Comparison of ENCODE assay signal across 9 cellular contexts in genomic region chr1:26277261-26277661, GRCh38. TPM values are rescaled to one million over a fixed set of nuclear protein-coding genes. Genes with fewer than 3 reads are reported as not detected.
DNase-seq lines count a peak whose midpoint lies in the region; ATAC-seq and TF ChIP-seq lines count a peak whose summit lies in the region.
"Had no signal": no experiment of that assay in that cellular context is flagged by ENCODE, and none has a peak within 500 bp of the region (broad histone marks: within the 10 kb centered on the region; RNA-seq: fewer than 3 reads in every experiment).

No MANE protein-coding gene starts in this region.

- H3K36me3 Mint-ChIP-seq in activated T-helper 1 cell treated with anti-CD3 and anti-CD28 coated beads, Interleukin-12 subunit alpha, Interleukin-12 subunit beta, Interleukin-2, Interleukin-4 antibody, amounts not matched to agents 30 ng/mL and 10 ng/mL and 1 ng/mL, durations not matched to agents 14 hours and 24 hours and 36 hours (ENCODE audit: low read depth): peaks cover 41% of the 10 kb centered on the region
- peaks cover 30 to 62% of the 10 kb centered on the region in 2 donors for H3K36me3 Mint-ChIP-seq in stimulated activated naive B cell treated with anti-CD40 and anti-IgM and Interleukin-4, amounts not matched to agents 10 μg/mL and 1 μg/mL and 100 μg/mL, for 72 hours

- no peak overlapping the region for H3K4me3 ChIP-seq in HL-60 (replicated peaks; ENCODE audit: insufficient read depth, low read length)

- no peak for TF ChIP-seq CTCF in HL-60 (IDR thresholded peaks at IDR 0.05; ENCODE audit: insufficient read depth, low read length)

- peak overlapping the region; percentile 97 for H3K27ac Mint-ChIP-seq in activated T-helper 1 cell treated with anti-CD3 and anti-CD28 coated beads, Interleukin-12 subunit alpha, Interleukin-12 subunit beta, Interleukin-2, Interleukin-4 antibody, amounts not matched to agents 30 ng/mL and 10 ng/mL and 1 ng/mL, durations not matched to agents 14 hours and 24 hours and 36 hours
- H3K27ac Mint-ChIP-seq in stimulated activated naive B cell treated with anti-CD40 and anti-IgM and Interleukin-4, amounts not matched to agents 10 μg/mL and 1 μg/mL and 100 μg/mL, for 72 hours: peak overlapping the region; percentile 86

- peak overlapping the region; percentile 43 for H3K4me3 Mint-ChIP-seq in activated T-helper 1 cell treated with anti-CD3 and anti-CD28 coated beads, Interleukin-12 subunit alpha, Interleukin-12 subunit beta, Interleukin-2, Interleukin-4 antibody, amounts not matched to agents 30 ng/mL and 10 ng/mL and 1 ng/mL, durations not matched to agents 14 hours and 24 hours and 36 hours
- H3K4me3 Mint-ChIP-seq in stimulated activated naive B cell treated with anti-CD40 and anti-IgM and Interleukin-4, amounts not matched to agents 10 μg/mL and 1 μg/mL and 100 μg/mL, for 72 hours: no peak overlapping the region

- ATAC-seq in stimulated activated naive B cell treated with anti-CD40 and anti-IgM and Interleukin-4, amounts not matched to agents 10 μg/mL and 1 μg/mL and 100 μg/mL, for 72 hours (replicated peaks): no peak
- ATAC-seq in HG03378 (IDR thresholded peaks at IDR 0.05; ENCODE audit: unreplicated experiment) (no peak), SK-N-SH treated with all-trans-retinoic acid at 6 μM for 48 hours (no peak)

- DNase-seq in HL-60 (ENCODE audit: low read depth in 1 of 2, low spot score in 1 of 2) (no peak), Kasumi-1 (lab: John Stamatoyannopoulos, UW) (no peak)
- no peak for DNase-seq in activated T-helper 1 cell treated with anti-CD3 and anti-CD28 coated beads, Interleukin-12 subunit alpha, Interleukin-12 subunit beta, Interleukin-2, Interleukin-4 antibody, amounts not matched to agents 30 ng/mL and 10 ng/mL and 1 ng/mL, durations not matched to agents 14 hours and 24 hours and 36 hours (ENCODE audit: low spot score)
- no peak for DNase-seq in stimulated activated naive B cell treated with anti-CD40 and anti-IgM and Interleukin-4, amounts not matched to agents 10 μg/mL and 1 μg/mL and 100 μg/mL, for 72 hours
- DNase-seq: NCI-H1105 treated with DMSO at 0.1 percent for 48 hours had no signal

- no peaks in the 10 kb centered on the region for H3K9me3 Mint-ChIP-seq in activated T-helper 1 cell treated with anti-CD3 and anti-CD28 coated beads, Interleukin-12 subunit alpha, Interleukin-12 subunit beta, Interleukin-2, Interleukin-4 antibody, amounts not matched to agents 30 ng/mL and 10 ng/mL and 1 ng/mL, durations not matched to agents 14 hours and 24 hours and 36 hours
- no peaks in the 10 kb centered on the region for H3K9me3 Mint-ChIP-seq in stimulated activated naive B cell treated with anti-CD40 and anti-IgM and Interleukin-4, amounts not matched to agents 10 μg/mL and 1 μg/mL and 100 μg/mL, for 72 hours

- no peaks in the 10 kb centered on the region for H3K27me3 Mint-ChIP-seq in activated T-helper 1 cell treated with anti-CD3 and anti-CD28 coated beads, Interleukin-12 subunit alpha, Interleukin-12 subunit beta, Interleukin-2, Interleukin-4 antibody, amounts not matched to agents 30 ng/mL and 10 ng/mL and 1 ng/mL, durations not matched to agents 14 hours and 24 hours and 36 hours (ENCODE audit: insufficient read depth)
- no peaks in the 10 kb centered on the region for H3K27me3 Mint-ChIP-seq in stimulated activated naive B cell treated with anti-CD40 and anti-IgM and Interleukin-4, amounts not matched to agents 10 μg/mL and 1 μg/mL and 100 μg/mL, for 72 hours

- H3K4me1 Mint-ChIP-seq in activated T-helper 1 cell treated with anti-CD3 and anti-CD28 coated beads, Interleukin-12 subunit alpha, Interleukin-12 subunit beta, Interleukin-2, Interleukin-4 antibody, amounts not matched to agents 30 ng/mL and 10 ng/mL and 1 ng/mL, durations not matched to agents 14 hours and 24 hours and 36 hours (ENCODE audit: low read depth): peaks cover 67% of the 10 kb centered on the region
- H3K4me1 Mint-ChIP-seq in stimulated activated naive B cell treated with anti-CD40 and anti-IgM and Interleukin-4, amounts not matched to agents 10 μg/mL and 1 μg/mL and 100 μg/mL, for 72 hours: peaks cover 54 to 66% of the 10 kb centered on the region in 2 donors

- H3K27ac ChIP-seq in HL-60 (replicated peaks) (peak overlapping the region; percentile 88), layer of hippocampus (ENCODE audit: low read depth, low read length) (peak overlapping the region; percentile 95)

- no peaks in the 10 kb centered on the region for H3K27me3 ChIP-seq in HL-60 (ENCODE audit: insufficient read depth, poor library complexity, severe bottlenecking)
- H3K27me3 ChIP-seq in layer of hippocampus (ENCODE audit: control insufficient read depth, insufficient read depth, low read length): no peaks in the 10 kb centered on the region

- intact Hi-C loops in activated T-helper 1 cell treated with anti-CD3 and anti-CD28 coated beads, Interleukin-12 subunit alpha, Interleukin-12 subunit beta, Interleukin-2, Interleukin-4 antibody, amounts not matched to agents 30 ng/mL and 10 ng/mL and 1 ng/mL, durations not matched to agents 14 hours and 24 hours and 36 hours (cut with micrococcal nuclease): loop anchor here (2.0 kb wide), 2 partner anchors 84 to 166 kb away; partner anchors contain the start of gene PDIK1L

TF ChIP-seq in SK-N-SH treated with all-trans-retinoic acid at 6 μM for 48 hours, 23 proteins besides CTCF, POLR2A, EP300 and RAD21:
- TF ChIP-seq ZNF565 (CRISPR knock-in tag; conservative IDR thresholded peaks at IDR 0.05; ENCODE audit: low read depth) (no peak), TOX (CRISPR knock-in tag; IDR thresholded peaks at IDR 0.05; ENCODE audit: borderline replicate concordance) (no peak), ZFP3 (CRISPR knock-in tag; IDR thresholded peaks at IDR 0.05) (no peak), ISL1 (CRISPR knock-in tag; IDR thresholded peaks at IDR 0.05) (no peak), ZC3H10 (CRISPR knock-in tag; IDR thresholded peaks at IDR 0.05) (no peak), POU6F1 (CRISPR knock-in tag; IDR thresholded peaks at IDR 0.05; ENCODE audit: borderline replicate concordance, low read depth) (no peak), CSDC2 (CRISPR knock-in tag; IDR thresholded peaks at IDR 0.05) (no peak), TCF4 (CRISPR knock-in tag; IDR thresholded peaks at IDR 0.05; ENCODE audit: borderline replicate concordance) (no peak), BACH2 (CRISPR knock-in tag; IDR thresholded peaks at IDR 0.05; ENCODE audit: borderline replicate concordance) (no peak)
- TF ChIP-seq, protein P1, sequence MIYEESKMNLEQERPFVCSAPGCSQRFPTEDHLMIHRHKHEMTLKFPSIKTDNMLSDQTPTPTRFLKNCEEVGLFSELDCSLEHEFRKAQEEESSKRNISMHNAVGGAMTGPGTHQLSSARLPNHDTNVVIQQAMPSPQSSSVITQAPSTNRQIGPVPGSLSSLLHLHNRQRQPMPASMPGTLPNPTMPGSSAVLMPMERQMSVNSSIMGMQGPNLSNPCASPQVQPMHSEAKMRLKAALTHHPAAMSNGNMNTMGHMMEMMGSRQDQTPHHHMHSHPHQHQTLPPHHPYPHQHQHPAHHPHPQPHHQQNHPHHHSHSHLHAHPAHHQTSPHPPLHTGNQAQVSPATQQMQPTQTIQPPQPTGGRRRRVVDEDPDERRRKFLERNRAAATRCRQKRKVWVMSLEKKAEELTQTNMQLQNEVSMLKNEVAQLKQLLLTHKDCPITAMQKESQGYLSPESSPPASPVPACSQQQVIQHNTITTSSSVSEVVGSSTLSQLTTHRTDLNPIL (CRISPR knock-in tag; IDR thresholded peaks at IDR 0.05; ENCODE audit: low read depth): no peak

RNA-seq across cellular contexts. Expression of gene SH3BGRL3, which starts 2.6 kb away (rescaled TPM):
- total RNA-seq in activated T-helper 1 cell treated with anti-CD3 and anti-CD28 coated beads, Interleukin-12 subunit alpha, Interleukin-12 subunit beta, Interleukin-2, Interleukin-4 antibody, amounts not matched to agents 30 ng/mL and 10 ng/mL and 1 ng/mL, durations not matched to agents 14 hours and 24 hours and 36 hours: 551 and 575 TPM in 2 replicates

RNA-seq across cellular contexts. Expression of gene UBXN11, which starts 29.2 kb away (rescaled TPM):
- 14.8 and 22.1 TPM in 2 replicates for total RNA-seq in activated T-helper 1 cell treated with anti-CD3 and anti-CD28 coated beads, Interleukin-12 subunit alpha, Interleukin-12 subunit beta, Interleukin-2, Interleukin-4 antibody, amounts not matched to agents 30 ng/mL and 10 ng/mL and 1 ng/mL, durations not matched to agents 14 hours and 24 hours and 36 hours

RNA-seq across cellular contexts. Expression of gene CD52, which starts 40.5 kb away (rescaled TPM):
- 394 and 411 TPM in 2 replicates for total RNA-seq in activated T-helper 1 cell treated with anti-CD3 and anti-CD28 coated beads, Interleukin-12 subunit alpha, Interleukin-12 subunit beta, Interleukin-2, Interleukin-4 antibody, amounts not matched to agents 30 ng/mL and 10 ng/mL and 1 ng/mL, durations not matched to agents 14 hours and 24 hours and 36 hours
- total RNA-seq: RPMI7951 had no signal

RNA-seq across cellular contexts. Expression of gene CEP85, which starts 43.3 kb away (rescaled TPM):
- 37.0 and 37.1 TPM in 2 replicates for total RNA-seq in activated T-helper 1 cell treated with anti-CD3 and anti-CD28 coated beads, Interleukin-12 subunit alpha, Interleukin-12 subunit beta, Interleukin-2, Interleukin-4 antibody, amounts not matched to agents 30 ng/mL and 10 ng/mL and 1 ng/mL, durations not matched to agents 14 hours and 24 hours and 36 hours
